ENCODE assay signal across 11 cellular contexts in the genomic region with DNA sequence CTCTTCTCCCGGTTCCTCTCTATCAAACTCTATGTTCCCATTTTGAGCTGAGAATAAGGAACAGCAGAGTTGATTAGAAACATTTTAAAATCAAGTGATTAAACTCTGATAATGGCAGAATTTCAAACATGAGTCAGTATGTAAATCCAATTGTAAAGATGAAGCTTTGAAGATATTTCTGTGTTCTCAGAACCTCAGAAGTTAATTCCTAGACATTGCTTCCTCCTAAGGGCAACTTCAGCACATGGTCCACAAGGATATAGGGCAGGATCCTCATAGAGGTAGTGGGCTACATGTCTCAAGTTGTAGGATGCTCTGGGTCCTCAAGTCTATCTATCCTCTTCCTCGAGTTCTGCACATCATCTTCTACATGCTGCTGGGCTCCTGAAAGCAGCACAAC. TPM values are rescaled to one million over a fixed set of nuclear protein-coding genes. Genes with fewer than 3 reads are reported as not detected.
A peak's percentile ranks its signal among the peaks of the same experiment; 100 is the strongest.
DNase-seq lines count a peak whose midpoint lies in the region; ATAC-seq and TF ChIP-seq lines count a peak whose summit lies in the region.
"Had no signal": no experiment of that assay in that cellular context is flagged by ENCODE, and none has a peak within 500 bp of the region (broad histone marks: within the 10 kb centered on the region; RNA-seq: fewer than 3 reads in every experiment).

No MANE protein-coding gene starts in this region.

- no peaks in the 10 kb centered on the region for H3K27me3 ChIP-seq in HCT116 (ENCODE audit: insufficient read depth, low read length)
- H3K27me3 ChIP-seq in naive thymus-derived CD4-positive, alpha-beta T cell (ENCODE audit: control insufficient read depth in 2 of 2, insufficient read depth in 2 of 2, low read length in 2 of 2) = no peaks in the 10 kb centered on the region

- H3K36me3 Mint-ChIP-seq in activated CD4-positive, alpha-beta memory T cell treated with anti-CD3 and anti-CD28 coated beads for 36 hours = no peaks in the 10 kb centered on the region
- peaks cover 0 to 9% (median 0%) of the 10 kb centered on the region in 5 donors for H3K36me3 Mint-ChIP-seq in naive thymus-derived CD4-positive, alpha-beta T cell
- H3K36me3 Mint-ChIP-seq: brain had no signal

- CTCF ChIA-PET in HCT116 (lab: Charles Lee) = no interaction called here
- CTCF ChIA-PET in activated CD4-positive, alpha-beta memory T cell treated with anti-CD3 and anti-CD28 coated beads for 36 hours (lab: Charles Lee) = interaction anchor here (0.6 to 3.7 kb wide), 11 partner anchors 14 to 534 kb away, joined by 3 to 31 read pairs (median 3); no protein-coding TSS in a partner anchor
- CTCF ChIA-PET in naive thymus-derived CD4-positive, alpha-beta T cell (lab: Charles Lee) = interaction anchor here (0.6 to 1.6 kb wide), 7 partner anchors 9 to 486 kb away, joined by 3 to 6 read pairs (median 3); a partner anchor contains a TSS

- no peaks in the 10 kb centered on the region for H3K9me3 ChIP-seq in HCT116 (ENCODE audit: control insufficient read depth in 1 of 2, insufficient read depth in 1 of 2, low read depth in 1 of 2, low read length in 2 of 2)
- H3K9me3 ChIP-seq in naive thymus-derived CD4-positive, alpha-beta T cell (ENCODE audit: control insufficient read depth in 2 of 3, low read length in 3 of 3) = no peaks in the 10 kb centered on the region

- H3K27me3 Mint-ChIP-seq in activated CD4-positive, alpha-beta memory T cell treated with anti-CD3 and anti-CD28 coated beads for 36 hours = peaks cover under 1% of the 10 kb centered on the region
- peaks cover 0 to 20% (median 0%) of the 10 kb centered on the region in 5 donors for H3K27me3 Mint-ChIP-seq in naive thymus-derived CD4-positive, alpha-beta T cell

- H3K4me1 ChIP-seq in HCT116 (ENCODE audit: control insufficient read depth in 1 of 2, insufficient read depth in 2 of 2, low read length in 2 of 2) = peaks cover 3 to 18% of the 10 kb centered on the region in 2 experiments; a peak in 3 of 4 replicates
- H3K4me1 ChIP-seq in naive thymus-derived CD4-positive, alpha-beta T cell (ENCODE audit: control insufficient read depth in 2 of 2, insufficient read depth in 2 of 2, low read length in 2 of 2) = peaks cover 25 to 27% of the 10 kb centered on the region in 2 donors

- intact Hi-C loops in HCT116 (cut with micrococcal nuclease) = no loop called here
- intact Hi-C loops in activated CD4-positive, alpha-beta memory T cell treated with anti-CD3 and anti-CD28 coated beads for 36 hours (cut with micrococcal nuclease) = loop anchor here (1.0 to 10.0 kb wide), 13 partner anchors 14 to 874 kb away; a partner anchor contains a TSS
- intact Hi-C loops in naive thymus-derived CD4-positive, alpha-beta T cell (cut with micrococcal nuclease) = loop anchor here (1.0 to 10.0 kb wide), 12 partner anchors 14 to 884 kb away; a partner anchor contains a TSS

- H3K9me3 Mint-ChIP-seq in activated CD4-positive, alpha-beta memory T cell treated with anti-CD3 and anti-CD28 coated beads for 36 hours = no peaks in the 10 kb centered on the region
- H3K9me3 Mint-ChIP-seq in naive thymus-derived CD4-positive, alpha-beta T cell = peaks cover 0 to 5% (median 0%) of the 10 kb centered on the region in 11 donors
- H3K9me3 Mint-ChIP-seq: neural crest cell had no signal

- H3K27ac Mint-ChIP-seq in activated CD4-positive, alpha-beta memory T cell treated with anti-CD3 and anti-CD28 coated beads for 36 hours = peak overlapping the region; percentile 76
- peak overlapping the region in 7 of 9 donors; percentile 44 to 84 (median 76) for H3K27ac Mint-ChIP-seq in naive thymus-derived CD4-positive, alpha-beta T cell

- H2AFZ ChIP-seq in HCT116 (ENCODE audit: low read depth, low read length, poor library complexity, severe bottlenecking) = peak overlapping the region; percentile 73

- no peaks in the 10 kb centered on the region for H3K36me3 ChIP-seq in HCT116 (ENCODE audit: control insufficient read depth in 1 of 2, insufficient read depth in 2 of 2, low read length in 2 of 2)
- H3K36me3 ChIP-seq in naive thymus-derived CD4-positive, alpha-beta T cell (ENCODE audit: control insufficient read depth in 2 of 3, insufficient read depth in 3 of 3, low read length in 3 of 3) = no peaks in the 10 kb centered on the region

- H3K4me3 Mint-ChIP-seq in activated CD4-positive, alpha-beta memory T cell treated with anti-CD3 and anti-CD28 coated beads for 36 hours = no peak overlapping the region
- H3K4me3 Mint-ChIP-seq in naive thymus-derived CD4-positive, alpha-beta T cell = peak overlapping the region in 9 of 10 donors; percentile 18 to 56 (median 49)
- H3K4me3 Mint-ChIP-seq: brain, neural crest cell had no signal

- no peak overlapping the region for H3K9ac ChIP-seq in HCT116 (ENCODE audit: low read length)

- no TSS peak for BruUV-seq in HCT116 (replicated peaks; lab: Mats Ljungman, UMichigan)

- H3K4me3 ChIP-seq in HCT116 (replicated peaks in 1 of 2; ENCODE audit: low read depth in 1 of 2, low read length in 2 of 2) (peak overlapping the region in 1 of 2 experiments; percentile 7; a peak in 1 of 4 replicates), coronary artery (no peak overlapping the region)
- H3K4me3 ChIP-seq in naive thymus-derived CD4-positive, alpha-beta T cell (ENCODE audit: low read length) = no peak overlapping the region

- DNase-seq in DMS53 treated with DMSO at 0.1 percent for 48 hours (lab: John Stamatoyannopoulos, UW; ENCODE audit: unreplicated experiment) (peak; percentile 61), HCT116 (ENCODE audit: low read depth, low spot score) (no peak), germinal center (ENCODE audit: low spot score) (no peak), NAMALWA (ENCODE audit: low spot score) (no peak), coronary artery (ENCODE audit: low spot score) (no peak)
- DNase-seq in activated CD4-positive, alpha-beta memory T cell treated with anti-CD3 and anti-CD28 coated beads for 36 hours = no peak
- DNase-seq in naive thymus-derived CD4-positive, alpha-beta T cell = no peak
- DNase-seq in central memory CD4-positive, alpha-beta T cell = no peak
- DNase-seq: NCI-H2227 treated with DMSO at 0.1 percent for 48 hours had no signal

- H3K9me2 ChIP-seq in HCT116 (ENCODE audit: insufficient read depth) = no peaks in the 10 kb centered on the region

- peaks cover 13% of the 10 kb centered on the region for H3K4me1 Mint-ChIP-seq in activated CD4-positive, alpha-beta memory T cell treated with anti-CD3 and anti-CD28 coated beads for 36 hours (ENCODE audit: low read depth)
- H3K4me1 Mint-ChIP-seq in naive thymus-derived CD4-positive, alpha-beta T cell = peaks cover 0 to 18% (median 1%) of the 10 kb centered on the region in 7 donors
- H3K4me1 Mint-ChIP-seq: neural crest cell had no signal

- TF ChIP-seq POLR2A in HCT116 (IDR thresholded peaks at IDR 0.05; ENCODE audit: borderline replicate concordance, extremely low read depth, insufficient read depth, insufficient read length) = no peak

- no peak overlapping the region for H3K27ac ChIP-seq in HCT116 (ENCODE audit: low read depth, low read length)
- H3K27ac ChIP-seq in naive thymus-derived CD4-positive, alpha-beta T cell (ENCODE audit: low read depth, low read length) = peak overlapping the region; percentile 8
- H3K27ac ChIP-seq in coronary artery = no peak overlapping the region

- H3K79me2 ChIP-seq in HCT116 (ENCODE audit: insufficient read depth, low read length) = no peaks in the 10 kb centered on the region

- no peaks in the 10 kb centered on the region for H4K20me1 ChIP-seq in HCT116 (ENCODE audit: insufficient read depth)

- TF ChIP-seq CTCF in HCT116 (IDR thresholded peaks at IDR 0.05 in 2 of 3, conservative IDR thresholded peaks at IDR 0.05 in 1 of 3; ENCODE audit: borderline replicate concordance in 1 of 3, insufficient read depth in 1 of 3, low read depth in 2 of 3, low read length in 2 of 3) (no peak), coronary artery (IDR thresholded peaks at IDR 0.05) (no peak)

- POLR2A ChIA-PET in HCT116 (lab: Charles Lee) = no interaction called here
- POLR2A ChIA-PET in activated CD4-positive, alpha-beta memory T cell treated with anti-CD3 and anti-CD28 coated beads for 36 hours (lab: Charles Lee) = interaction anchor here (0.8 to 3.0 kb wide), 8 partner anchors 13 to 503 kb away, joined by 3 to 33 read pairs (median 5); no protein-coding TSS in a partner anchor
- POLR2A ChIA-PET in naive thymus-derived CD4-positive, alpha-beta T cell (lab: Charles Lee) = interaction anchor here (1.6 kb wide), 1 partner anchor 11 kb away, joined by 4 read pairs; no protein-coding TSS in a partner anchor

- ATAC-seq in HCT116 = no peak
- no peak for ATAC-seq in naive thymus-derived CD4-positive, alpha-beta T cell

- H3K4me2 ChIP-seq in HCT116 (ENCODE audit: low read length) = peak overlapping the region; percentile 61

- no peak for TF ChIP-seq RAD21 in HCT116 (IDR thresholded peaks at IDR 0.05; ENCODE audit: low read depth)

- RAD21 ChIA-PET in HCT116 (lab: Charles Lee; ENCODE audit: low non-redundant PET in 1 of 2, low total read pairs in 2 of 2, uncharacterized antibody in 2 of 2, unreplicated experiment in 2 of 2) = no interaction called here

TF ChIP-seq in HCT116, 20 proteins besides CTCF, POLR2A, EP300 and RAD21:
- TF ChIP-seq FOSL1 (IDR thresholded peaks at IDR 0.05; ENCODE audit: low read depth) = 0 out of 2 replicates have a peak, but pooled peaks have one; percentile 1
- no peak for TF ChIP-seq TCF7L2 (IDR thresholded peaks at IDR 0.05; ENCODE audit: borderline replicate concordance, extremely low read depth, insufficient read depth, insufficient read length)
- TF ChIP-seq EGR1 (IDR thresholded peaks at IDR 0.05; ENCODE audit: low read depth) = 0 out of 2 replicates have a peak, but pooled peaks have one; percentile 1
- TF ChIP-seq EZH2phosphoT487 (IDR thresholded peaks at IDR 0.05; ENCODE audit: borderline replicate concordance) = no peak
- TF ChIP-seq ZNF274 (IDR thresholded peaks at IDR 0.05; ENCODE audit: low read depth, low read length) = no peak
TF ChIP-seq in HCT116: peak in this region for 2.

RNA-seq across cellular contexts. Expression of a gene that starts 46.3 kb away (rescaled TPM):
- total RNA-seq in HCT116 (2021; ENCODE audit: unreplicated experiment) = not detected
- not detected in 2 replicates for polyA plus RNA-seq in HCT116 (2012)
- under 1 TPM; 0.43 to 0.68 TPM for total RNA-seq in activated CD4-positive, alpha-beta memory T cell treated with anti-CD3 and anti-CD28 coated beads for 36 hours
- total RNA-seq in naive thymus-derived CD4-positive, alpha-beta T cell = 10 to 100 TPM in 1 of 5 experiments, 1 to 10 TPM in 1, under 1 TPM in 3; 0.36 to 15.1 (median 0.86) TPM
- under 1 TPM; 0.39 to 0.56 TPM for polyA plus RNA-seq in naive thymus-derived CD4-positive, alpha-beta T cell
- total RNA-seq: neural crest cell had no signal
